8 cellular contexts compared by ENCODE assay signal in genomic region chr9:34072868-34073590, GRCh38. TPM values are rescaled to one million over a fixed set of nuclear protein-coding genes. Genes with fewer than 3 reads are reported as not detected.
DNase-seq lines count a peak whose midpoint lies in the region; ATAC-seq and TF ChIP-seq lines count a peak whose summit lies in the region.

No MANE protein-coding gene starts in this region.

- H3K27ac ChIP-seq in esophagus (ENCODE audit: low read depth in 2 of 2, low read length in 1 of 2), result peak overlapping the region; percentile 85 to 92

- H3K9me3 Mint-ChIP-seq in Caco-2 (ENCODE audit: unreplicated experiment), result no peaks in the 10 kb centered on the region

- H3K27me3 ChIP-seq in Caco-2 (replicated peaks; ENCODE audit: control insufficient read depth, insufficient read depth, low read length), result no peaks in the 10 kb centered on the region
- H3K27me3 ChIP-seq in esophagus (ENCODE audit: control insufficient read depth in 1 of 2, insufficient read depth in 2 of 2, low read length in 2 of 2), result no peaks in the 10 kb centered on the region

- WGBS in esophagus, 2 donors, result 34 to 39% methylated on average over 5 of the region's 5 CpGs

- no peak for TF ChIP-seq POLR2A in NB4 (IDR thresholded peaks at IDR 0.05; ENCODE audit: extremely low read depth, insufficient read length)

- POLR2A ChIA-PET in Caco-2 (lab: Charles Lee), result interaction anchor here (0.6 to 2.7 kb wide), 5 partner anchors 24 to 271 kb away, joined by 3 to 68 read pairs (median 12); partner anchors contain the start of gene UBAP2

- BruUV-seq in Caco-2 (replicated peaks; lab: Mats Ljungman, UMichigan), result TSS peak; percentile 94

- H3K4me3 Mint-ChIP-seq in Caco-2 (ENCODE audit: unreplicated experiment), result peak overlapping the region; percentile 67

- DNase-seq in Caco-2 (peak; percentile 84 to 88), NB4 (ENCODE audit: low read depth) (peak; percentile 74), omental fat pad (ENCODE audit: low spot score) (no peak)
- DNase-seq in activated naive CD4-positive, alpha-beta T cell (lab: John Stamatoyannopoulos, UW), result no peak

- peak; percentile 97 for ATAC-seq in omental fat pad (ENCODE audit: low FRiP score)
- ATAC-seq in GM19351 (IDR thresholded peaks at IDR 0.05; ENCODE audit: unreplicated experiment), result no peak
- ATAC-seq in GM21528 (IDR thresholded peaks at IDR 0.05; ENCODE audit: low FRiP score, unreplicated experiment), result no peak
- no peak for ATAC-seq in GM18502 (IDR thresholded peaks at IDR 0.05; ENCODE audit: poor library complexity, unreplicated experiment)

- H3K4me1 ChIP-seq in Caco-2 (peaks cover 33% of the 10 kb centered on the region), esophagus (ENCODE audit: control insufficient read depth in 2 of 2, insufficient read depth in 2 of 2, low read length in 1 of 2) (peaks cover 0 to 5% of the 10 kb centered on the region in 2 donors)

- H3K36me3 ChIP-seq in Caco-2 (ENCODE audit: control insufficient read depth, insufficient read depth, low read length) (no peaks in the 10 kb centered on the region), esophagus (ENCODE audit: control insufficient read depth in 2 of 2, insufficient read depth in 2 of 2, low read length in 1 of 2) (no peaks in the 10 kb centered on the region)

- no peaks in the 10 kb centered on the region for H3K27me3 Mint-ChIP-seq in Caco-2 (ENCODE audit: insufficient read depth, unreplicated experiment)

- peaks cover 34% of the 10 kb centered on the region for H3K4me1 Mint-ChIP-seq in Caco-2 (ENCODE audit: low read depth, unreplicated experiment)

- H3K27ac Mint-ChIP-seq in Caco-2 (ENCODE audit: unreplicated experiment), result peak overlapping the region; percentile 91

- H3K36me3 Mint-ChIP-seq in Caco-2 (ENCODE audit: insufficient read depth, unreplicated experiment), result peaks cover 14% of the 10 kb centered on the region

- no peak overlapping the region for H3K4me3 ChIP-seq in Caco-2 (ENCODE audit: low read depth, low read length)
- no peak overlapping the region for H3K4me3 ChIP-seq in NB4 (ENCODE audit: low read depth, low read length)
- no peak overlapping the region for H3K4me3 ChIP-seq in esophagus (ENCODE audit: low read depth in 1 of 2, low read length in 2 of 2)

- no peaks in the 10 kb centered on the region for H3K9me3 ChIP-seq in Caco-2
- no peaks in the 10 kb centered on the region for H3K9me3 ChIP-seq in esophagus (ENCODE audit: control insufficient read depth in 2 of 2, insufficient read depth in 1 of 2, low read depth in 1 of 2, low read length in 1 of 2)

- CTCF ChIA-PET in Caco-2 (lab: Charles Lee), result interaction anchor here (0.6 to 3.3 kb wide), 19 partner anchors 8 to 686 kb away, joined by 3 to 46 read pairs (median 5); partner anchors contain the start of gene UBAP2

- TF ChIP-seq CTCF in Caco-2 (IDR thresholded peaks at IDR 0.05; ENCODE audit: insufficient read depth in 1 of 2, low read depth in 1 of 2, low read length in 1 of 2, severe bottlenecking in 1 of 2, unreplicated experiment in 1 of 2) (no peak), NB4 (IDR thresholded peaks at IDR 0.05; ENCODE audit: low read depth, low read length) (peak; percentile 0), omental fat pad (IDR thresholded peaks at IDR 0.05) (no peak)

- intact Hi-C loops in Caco-2 (cut with micrococcal nuclease; ENCODE audit: unreplicated experiment), result loop anchor here (1.0 to 5.0 kb wide), 7 partner anchors 14 to 304 kb away; partner anchors contain the start of genes DCAF12, MYORG and UBE2R2

RNA-seq across cellular contexts. Expression of gene UBAP2, which starts 24.3 kb away (rescaled TPM):
- 87.5 and 96.2 TPM in 2 replicates for total RNA-seq in Caco-2 (2022)
- polyA plus RNA-seq in esophagus, result 10 to 100 TPM; 12.6 to 15.6 TPM
- total RNA-seq in omental fat pad, result 10 to 100 TPM; 16.1 to 27.6 (median 20.9) TPM

RNA-seq across cellular contexts. Expression of gene DCAF12, which starts 53.5 kb away (rescaled TPM):
- 33.0 and 34.1 TPM in 2 replicates for total RNA-seq in Caco-2 (2022)
- 10 to 100 TPM; 19.6 to 22.8 TPM for polyA plus RNA-seq in esophagus
- 10 to 100 TPM; 25.3 to 33.4 (median 29.3) TPM for total RNA-seq in omental fat pad

Comparison
In these comparisons a context has a peak if more than half of its experiments do, and no peak if none do; other contexts are left out.
1. DNase-seq: peak in Caco-2 (2 of 2) and NB4 (single experiment); none in omental fat pad (single experiment) and activated naive CD4-positive, alpha-beta T cell (0 of 4).